ENCODE assay signal across 18 cellular contexts in genomic region chr15:60842694-60843093, GRCh38.
A peak's percentile ranks its signal among the peaks of the same experiment; 100 is the strongest.
DNase-seq lines count a peak whose midpoint lies in the region; TF ChIP-seq lines count a peak whose summit lies in the region.
"Had no signal": no experiment of that assay in that cellular context is flagged by ENCODE, and none has a peak within 500 bp of the region (broad histone marks: within the 10 kb centered on the region; RNA-seq: fewer than 3 reads in every experiment).

No MANE protein-coding gene starts in this region.

- no peak overlapping the region for H2AFZ ChIP-seq in H9 (ENCODE audit: low read length)

- DNase-seq in activated naive CD4-positive, alpha-beta T cell treated with anti-CD3 and anti-CD28 coated beads, Interleukin-2, amount 10 ng/mL, durations not matched to agents 7 days and 5 days = no peak
- DNase-seq in H9 (no peak), NCI-H2227 (lab: John Stamatoyannopoulos, UW; ENCODE audit: unreplicated experiment) (no peak), left ventricle myocardium inferior (no peak), NCI-H187 treated with DMSO at 0.1 percent for 48 hours (lab: John Stamatoyannopoulos, UW) (no peak)
- DNase-seq in effector memory CD4-positive, alpha-beta T cell = no peak
- DNase-seq: GDM1, KBM-7, MV-4-11, NCI-H187, NCI-H345, NCI-H524 treated with DMSO at 0.1 percent for 48 hours, PC-3, RPMI8226, SHP77 treated with DMSO at 0.1 percent for 48 hours had no signal

- no peak overlapping the region for H3K4me2 ChIP-seq in H9 (ENCODE audit: insufficient read depth, insufficient read length, low read length)
- H3K4me2 ChIP-seq: BLaER1 had no signal

- H3K56ac ChIP-seq in H9 (ENCODE audit: insufficient read length, low read depth, low read length) = no peak overlapping the region

- no peak overlapping the region for H3K9ac ChIP-seq in H9 (ENCODE audit: extremely low read depth, insufficient read length, low read length)
- H3K9ac ChIP-seq: BLaER1 had no signal

- no peak overlapping the region for H4K91ac ChIP-seq in H9 (ENCODE audit: insufficient read length, low read depth, low read length)

- H3K36me3 ChIP-seq in effector memory CD4-positive, alpha-beta T cell (ENCODE audit: control insufficient read depth, insufficient read depth, low read length) = no peaks in the 10 kb centered on the region
- no peaks in the 10 kb centered on the region for H3K36me3 ChIP-seq in left ventricle myocardium inferior
- H3K36me3 ChIP-seq: BLaER1, HAP-1 had no signal

- no peak overlapping the region for H3K4ac ChIP-seq in H9 (ENCODE audit: low read depth, low read length)

- CTCF ChIA-PET in activated naive CD4-positive, alpha-beta T cell treated with anti-CD3 and anti-CD28 coated beads, Interleukin-2, amount 10 ng/mL, durations not matched to agents 7 days and 5 days (lab: Charles Lee) = interaction anchor here (3.2 kb wide), 1 partner anchor 55 kb away, joined by 9 read pairs; no protein-coding TSS in a partner anchor

- TF ChIP-seq CTCF in H9 (conservative IDR thresholded peaks at IDR 0.05) = no peak
- TF ChIP-seq CTCF in left ventricle myocardium inferior (IDR thresholded peaks at IDR 0.05; ENCODE audit: borderline replicate concordance) = no peak

- no peak overlapping the region for H3K4me3 Mint-ChIP-seq in activated naive CD4-positive, alpha-beta T cell treated with anti-CD3 and anti-CD28 coated beads, Interleukin-2, amount 50 U/mL, for 24 hours
- H3K4me3 Mint-ChIP-seq in activated naive CD4-positive, alpha-beta T cell treated with anti-CD3 and anti-CD28 coated beads, Interleukin-2, amount 10 ng/mL, durations not matched to agents 7 days and 5 days = no peak overlapping the region
- no peak overlapping the region for H3K4me3 Mint-ChIP-seq in H9

- 0 out of 2 replicates have a peak overlapping the region, but pooled peaks have one; percentile 50 for H3K14ac ChIP-seq in H9 (ENCODE audit: insufficient read depth, low read length)

- H4K5ac ChIP-seq in H9 (ENCODE audit: insufficient read length, low read depth, low read length) = no peak overlapping the region

- H3K27ac ChIP-seq in H9 (ENCODE audit: insufficient read length, low read depth, low read length) (no peak overlapping the region), left ventricle myocardium inferior (replicated peaks) (no peak overlapping the region)
- H3K27ac ChIP-seq in effector memory CD4-positive, alpha-beta T cell (ENCODE audit: insufficient read depth, low read length, poor library complexity, severe bottlenecking) = peak overlapping the region; percentile 71
- H3K27ac ChIP-seq: BLaER1 had no signal

- H2BK120ac ChIP-seq in H9 (ENCODE audit: low read depth, low read length, poor library complexity, severe bottlenecking) = no peak overlapping the region

- H3K4me1 ChIP-seq in H9 (ENCODE audit: insufficient read depth, low read length) = no peaks in the 10 kb centered on the region
- peaks cover 56% of the 10 kb centered on the region for H3K4me1 ChIP-seq in effector memory CD4-positive, alpha-beta T cell (ENCODE audit: control insufficient read depth, insufficient read depth, low read length, poor library complexity, severe bottlenecking)
- no peaks in the 10 kb centered on the region for H3K4me1 ChIP-seq in left ventricle myocardium inferior
- H3K4me1 ChIP-seq: HAP-1 had no signal

- H3K9me3 ChIP-seq in H9 (ENCODE audit: control insufficient read depth, low read depth, low read length) (no peaks in the 10 kb centered on the region), left ventricle myocardium inferior (replicated peaks) (no peaks in the 10 kb centered on the region)
- H3K9me3 ChIP-seq in effector memory CD4-positive, alpha-beta T cell (ENCODE audit: control insufficient read depth, low read length) = no peaks in the 10 kb centered on the region
- H3K9me3 ChIP-seq: BLaER1 had no signal

- no peaks in the 10 kb centered on the region for H3K23me2 ChIP-seq in H9 (ENCODE audit: insufficient read length, low read depth, low read length, poor library complexity, severe bottlenecking)

- no peaks in the 10 kb centered on the region for H3K79me2 ChIP-seq in H9 (ENCODE audit: insufficient read depth, low read length)

- no peak overlapping the region for H2BK5ac ChIP-seq in H9 (ENCODE audit: insufficient read length, low read length)

- H2BK20ac ChIP-seq in H9 (ENCODE audit: low read depth, low read length, poor library complexity, severe bottlenecking) = no peak overlapping the region

- no peaks in the 10 kb centered on the region for H3K9me3 Mint-ChIP-seq in activated naive CD4-positive, alpha-beta T cell treated with anti-CD3 and anti-CD28 coated beads, Interleukin-2, amount 50 U/mL, for 24 hours
- no peaks in the 10 kb centered on the region for H3K9me3 Mint-ChIP-seq in activated naive CD4-positive, alpha-beta T cell treated with anti-CD3 and anti-CD28 coated beads, Interleukin-2, amount 10 ng/mL, durations not matched to agents 7 days and 5 days
- H3K9me3 Mint-ChIP-seq in H9 = no peaks in the 10 kb centered on the region

- H4K8ac ChIP-seq in H9 (replicated peaks; ENCODE audit: insufficient read length, low read depth, low read length) = no peak overlapping the region

- no peaks in the 10 kb centered on the region for H3K79me1 ChIP-seq in H9 (ENCODE audit: insufficient read depth, low read depth, low read length, poor library complexity, severe bottlenecking)

- H3K18ac ChIP-seq in H9 (ENCODE audit: insufficient read length, low read depth, low read length) = no peak overlapping the region

- intact Hi-C loops in left ventricle myocardium inferior (cut with micrococcal nuclease) = no loop called here

- no CpG with 5 or more reads among the region's 7 CpGs for WGBS in H9 (ENCODE audit: extremely low coverage, insufficient read length, low lambda C conversion rate)

- no peak overlapping the region for H3T11ph ChIP-seq in H9 (ENCODE audit: low read length)

- peak overlapping the region; percentile 11 for H3K4me3 ChIP-seq in effector memory CD4-positive, alpha-beta T cell (ENCODE audit: insufficient read depth, low read depth, low read length, poor library complexity, severe bottlenecking)
- H3K4me3 ChIP-seq in left ventricle myocardium inferior = no peak overlapping the region
- H3K4me3 ChIP-seq: BLaER1, HAP-1 had no signal

- H2AK5ac ChIP-seq in H9 (ENCODE audit: insufficient read length, low read length) = no peak overlapping the region

- peaks cover 72% of the 10 kb centered on the region for H3K4me1 Mint-ChIP-seq in activated naive CD4-positive, alpha-beta T cell treated with anti-CD3 and anti-CD28 coated beads, Interleukin-2, amount 50 U/mL, for 24 hours
- H3K4me1 Mint-ChIP-seq in activated naive CD4-positive, alpha-beta T cell treated with anti-CD3 and anti-CD28 coated beads, Interleukin-2, amount 10 ng/mL, durations not matched to agents 7 days and 5 days = peaks cover 72% of the 10 kb centered on the region
- peaks cover 14 to 22% of the 10 kb centered on the region in 2 experiments for H3K4me1 Mint-ChIP-seq in H9

- no peaks in the 10 kb centered on the region for H3K27me3 Mint-ChIP-seq in activated naive CD4-positive, alpha-beta T cell treated with anti-CD3 and anti-CD28 coated beads, Interleukin-2, amount 50 U/mL, for 24 hours
- H3K27me3 Mint-ChIP-seq in activated naive CD4-positive, alpha-beta T cell treated with anti-CD3 and anti-CD28 coated beads, Interleukin-2, amount 10 ng/mL, durations not matched to agents 7 days and 5 days = peaks cover 5% of the 10 kb centered on the region
- H3K27me3 Mint-ChIP-seq in H9 (ENCODE audit: low read depth) = 0 out of 2 replicates have a peak, but pooled peaks cover 3% of the 10 kb centered on the region

- H3K23ac ChIP-seq in H9 (ENCODE audit: insufficient read length, low read depth, low read length) = no peak overlapping the region

- peak overlapping the region; percentile 17 for H3K27ac Mint-ChIP-seq in activated naive CD4-positive, alpha-beta T cell treated with anti-CD3 and anti-CD28 coated beads, Interleukin-2, amount 50 U/mL, for 24 hours
- no peak overlapping the region for H3K27ac Mint-ChIP-seq in activated naive CD4-positive, alpha-beta T cell treated with anti-CD3 and anti-CD28 coated beads, Interleukin-2, amount 10 ng/mL, durations not matched to agents 7 days and 5 days
- H3K27ac Mint-ChIP-seq in H9 = peak overlapping the region in 1 of 3 experiments; percentile 49; a peak in 1 of 7 replicates

- H3K27me3 ChIP-seq in H9 (ENCODE audit: insufficient read depth, low read length) = no peaks in the 10 kb centered on the region
- H3K27me3 ChIP-seq in effector memory CD4-positive, alpha-beta T cell (replicated peaks; ENCODE audit: control insufficient read depth, insufficient read depth, low read length, poor library complexity, severe bottlenecking) = no peaks in the 10 kb centered on the region
- no peaks in the 10 kb centered on the region for H3K27me3 ChIP-seq in left ventricle myocardium inferior (ENCODE audit: low read depth)
- H3K27me3 ChIP-seq: BLaER1 had no signal

- H4K20me1 ChIP-seq in H9 (ENCODE audit: control insufficient read depth, insufficient read depth, insufficient read length) = no peaks in the 10 kb centered on the region
- H4K20me1 ChIP-seq: BLaER1 had no signal

- no peak overlapping the region for H2BK12ac ChIP-seq in H9 (ENCODE audit: insufficient read length, low read depth, low read length)

- H2BK15ac ChIP-seq in H9 (ENCODE audit: low read depth, low read length) = no peak overlapping the region

- H3K36me3 Mint-ChIP-seq in activated naive CD4-positive, alpha-beta T cell treated with anti-CD3 and anti-CD28 coated beads, Interleukin-2, amount 50 U/mL, for 24 hours = no peaks in the 10 kb centered on the region
- peaks cover 1% of the 10 kb centered on the region for H3K36me3 Mint-ChIP-seq in activated naive CD4-positive, alpha-beta T cell treated with anti-CD3 and anti-CD28 coated beads, Interleukin-2, amount 10 ng/mL, durations not matched to agents 7 days and 5 days
- H3K36me3 Mint-ChIP-seq in H9 (ENCODE audit: insufficient read depth in 1 of 3, low read depth in 3 of 3) = no peaks in the 10 kb centered on the region
